Comparison of ENCODE assay signal across 2 cellular contexts in genomic region chr5:73633060-73633459, GRCh38.
TF ChIP-seq lines count a peak whose summit lies in the region.

No MANE protein-coding gene starts in this region.

TF ChIP-seq in IMR-90, 13 proteins besides CTCF, POLR2A, EP300 and RAD21:
- no peak for TF ChIP-seq CHD1 (IDR thresholded peaks at IDR 0.05; ENCODE audit: low read depth, low read length)
- TF ChIP-seq CEBPB (IDR thresholded peaks at IDR 0.05; ENCODE audit: low read depth, low read length) = no peak
- TF ChIP-seq NFE2L2 (IDR thresholded peaks at IDR 0.05; ENCODE audit: low read depth, low read length) = no peak
- no peak for TF ChIP-seq MXI1 (IDR thresholded peaks at IDR 0.05; ENCODE audit: borderline replicate concordance, low read depth, low read length)
- TF ChIP-seq MAFK (IDR thresholded peaks at IDR 0.05; ENCODE audit: low read depth, low read length) = no peak
- no peak for TF ChIP-seq SMC3 (IDR thresholded peaks at IDR 0.05; ENCODE audit: low read depth, low read length)
- TF ChIP-seq ELK1 (IDR thresholded peaks at IDR 0.05; ENCODE audit: borderline replicate concordance, low read depth, low read length) = no peak
- TF ChIP-seq RFX5 (IDR thresholded peaks at IDR 0.05; ENCODE audit: low read depth, low read length) = no peak
- TF ChIP-seq FOS (IDR thresholded peaks at IDR 0.05; ENCODE audit: low read depth, low read length) = no peak
- no peak for TF ChIP-seq MAZ (IDR thresholded peaks at IDR 0.05; ENCODE audit: borderline replicate concordance, low read depth, low read length)
- TF ChIP-seq BHLHE40 (IDR thresholded peaks at IDR 0.05; ENCODE audit: low read depth, low read length) = no peak
- no peak for TF ChIP-seq USF2 (IDR thresholded peaks at IDR 0.05; ENCODE audit: low read depth, low read length)
- no peak for TF ChIP-seq RCOR1 (IDR thresholded peaks at IDR 0.05; ENCODE audit: insufficient replicate concordance, low read length)

TF ChIP-seq in WTC11, 78 proteins besides CTCF, POLR2A, EP300 and RAD21:
- TF ChIP-seq EMX1 (CRISPR knock-in tag; IDR thresholded peaks at IDR 0.05) (no peak), ATF6 (CRISPR knock-in tag; IDR thresholded peaks at IDR 0.05) (no peak), NR2C2 (CRISPR knock-in tag; IDR thresholded peaks at IDR 0.05) (no peak)
